ENCODE assay signal across 28 cellular contexts in the genomic region with DNA sequence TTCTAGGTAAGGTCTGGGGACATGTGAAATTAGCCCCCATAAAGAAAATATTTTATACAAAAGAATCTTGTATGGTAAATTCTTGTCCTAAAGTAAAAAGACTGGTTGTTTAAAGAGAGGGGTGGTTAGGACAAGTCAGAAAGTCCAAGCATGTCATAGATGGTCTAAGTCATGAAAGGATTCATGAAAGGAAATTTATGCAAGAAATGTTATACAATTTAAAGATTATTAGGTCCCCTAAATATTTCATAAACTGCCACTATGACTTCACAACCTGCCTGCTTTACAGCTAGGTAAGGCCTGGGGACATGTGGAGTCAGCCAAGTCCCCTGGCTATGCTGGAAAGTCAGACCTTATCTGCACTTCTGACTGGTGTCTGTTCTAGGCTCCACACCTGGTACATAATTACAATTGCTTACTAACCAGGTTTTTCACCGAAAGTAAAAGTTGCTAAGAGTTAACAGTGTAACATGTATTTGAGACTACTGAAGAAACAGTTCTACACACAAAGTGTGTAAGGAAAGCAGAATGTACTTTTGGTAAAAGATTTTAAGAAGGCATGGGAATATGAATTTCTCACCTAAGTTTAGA. TPM values are rescaled to one million over a fixed set of nuclear protein-coding genes. Genes with fewer than 3 reads are reported as not detected.
DNase-seq lines count a peak whose midpoint lies in the region; ATAC-seq, FAIRE-seq and TF ChIP-seq lines count a peak whose summit lies in the region.
"Had no signal": no experiment of that assay in that cellular context is flagged by ENCODE, and none has a peak within 500 bp of the region (broad histone marks: within the 10 kb centered on the region; RNA-seq: fewer than 3 reads in every experiment).

No MANE protein-coding gene starts in this region.

- CTCF ChIA-PET in K562 (lab: Yijun Ruan, JAX; ENCODE audit: low intra/inter-chr PET ratio) = interaction anchor here (0.5 kb wide), 1 partner anchor 363 kb away, joined by 3 read pairs; no protein-coding TSS in a partner anchor
- CTCF ChIA-PET in CD4-positive, alpha-beta memory T cell (lab: Charles Lee; ENCODE audit: partially characterized antibody) = interaction anchor here (0.8 to 2.8 kb wide), 4 partner anchors 14 to 32 kb away, joined by 3 to 10 read pairs (median 8); no protein-coding TSS in a partner anchor

- no peak for ATAC-seq in K562
- ATAC-seq: esophagus mucosa, T-helper 17 cell had no signal

- TF ChIP-seq POLR2A in K562 (conservative IDR thresholded peaks at IDR 0.05) = no peak

- H3K9ac ChIP-seq in K562 (ENCODE audit: insufficient read depth in 1 of 2, low read depth in 2 of 2, low read length in 2 of 2) = no peak overlapping the region

- peaks cover 47% of the 10 kb centered on the region for H3K9me3 Mint-ChIP-seq in activated T-helper 2 cell treated with anti-CD3 and anti-CD28 coated beads, Interferon-gamma antibody, Interleukin-2, Interleukin-4, amounts not matched to agents 10 μg/mL and 5 μg/mL and 100 μg/mL, durations not matched to agents 14 hours and 24 hours and 36 hours
- H3K9me3 Mint-ChIP-seq in CD4-positive, alpha-beta memory T cell = peaks cover 0 to 24% (median 11%) of the 10 kb centered on the region in 8 donors

- peak; percentile 11 for FAIRE-seq in K562 (lab: Jason Lieb, UNC)

- peak in 2 of 3 experiments; percentile 9 to 14 for DNase-seq in NCI-H1417 (lab: John Stamatoyannopoulos, UW)
- no peak for DNase-seq in NCI-H1417 treated with DMSO at 0.1 percent for 48 hours (lab: John Stamatoyannopoulos, UW)
- peak; percentile 25 for DNase-seq in ACHN
- peak; percentile 13 for DNase-seq in NAMALWA (ENCODE audit: low spot score)
- DNase-seq in K562 (ENCODE audit: extremely low read depth in 1 of 4, low spot score in 3 of 4) = no peak
- no peak for DNase-seq in activated T-helper 2 cell treated with anti-CD3 and anti-CD28 coated beads, Interferon-gamma antibody, Interleukin-2, Interleukin-4, amounts not matched to agents 10 μg/mL and 5 μg/mL and 100 μg/mL, durations not matched to agents 14 hours and 24 hours and 36 hours (ENCODE audit: low spot score)
- DNase-seq in CD4-positive, alpha-beta memory T cell = no peak
- no peak for DNase-seq in islet precursor cell
- DNase-seq: activated CD4-positive, alpha-beta T cell treated with anti-CD3 and anti-CD28 coated beads, Interleukin-2, amount 50 U/mL, for 4 hours; activated CD8-positive, alpha-beta memory T cell treated with anti-CD3 and anti-CD28 coated beads, Interleukin-2, amount 50 U/mL, for 48 hours; activated gamma-delta T cell treated with Interleukin-2 at 50 U/mL for 16 hours; anterior cingulate cortex; BE2C; COR-L47; kidney glomerular epithelial cell; naive B cell; NCI-H1092; NCI-H2081; NCI-H526; PC-9; sigmoid colon; T-helper 17 cell; WERI-Rb-1 had no signal

- WGBS in K562 (ENCODE audit: insufficient coverage, low coverage, missing lambda C conversion rate) = 65% methylated on average over 1 of the region's 1 CpG

- TF ChIP-seq EP300 in K562 (IDR thresholded peaks at IDR 0.05; ENCODE audit: low read length) = no peak

- H4K20me1 ChIP-seq in K562 (replicated peaks; ENCODE audit: control insufficient read depth, insufficient read depth, low read length) = peaks cover 4% of the 10 kb centered on the region

- in situ Hi-C loops in ACHN (cut with HindIII; ENCODE audit: low pct_ligation_motif_present, low pct_unique_long_range_greater_than_20kb, low sequenced_read_pairs) = no loop called here
- in situ Hi-C loops in K562 (cut with MboI) = no loop called here

- H3K27ac ChIP-seq in K562 (ENCODE audit: extremely low read depth, low read depth, low read length) = no peak overlapping the region
- H3K27ac ChIP-seq in CD4-positive, alpha-beta memory T cell (ENCODE audit: low read depth, low read length) = no peak overlapping the region
- H3K27ac ChIP-seq: PC-9, sigmoid colon, SJSA1, WERI-Rb-1 had no signal

- 0 out of 2 replicates have a peak, but pooled peaks cover 2% of the 10 kb centered on the region for H3K9me3 ChIP-seq in K562 (replicated peaks; ENCODE audit: control insufficient read depth, insufficient read depth, low read depth, low read length)
- H3K9me3 ChIP-seq in CD4-positive, alpha-beta memory T cell (ENCODE audit: control insufficient read depth in 1 of 2, low read length in 2 of 2) = peaks cover 4 to 5% of the 10 kb centered on the region in 2 donors

- TF ChIP-seq CTCF in K562 (IDR thresholded peaks at IDR 0.05 in 2 of 3, conservative IDR thresholded peaks at IDR 0.05 in 1 of 3; ENCODE audit: insufficient read depth in 2 of 3, low read depth in 1 of 3, low read length in 3 of 3) = no peak

- H3K27me3 ChIP-seq in K562 (ENCODE audit: control insufficient read depth in 2 of 2, insufficient read depth in 2 of 2, low read length in 2 of 2) = no peaks in the 10 kb centered on the region
- no peaks in the 10 kb centered on the region for H3K27me3 ChIP-seq in CD4-positive, alpha-beta memory T cell (ENCODE audit: insufficient read depth, low read length)
- H3K27me3 ChIP-seq: BE2C, sigmoid colon, SJSA1 had no signal

- H3K27me3 Mint-ChIP-seq in activated T-helper 2 cell treated with anti-CD3 and anti-CD28 coated beads, Interferon-gamma antibody, Interleukin-2, Interleukin-4, amounts not matched to agents 10 μg/mL and 5 μg/mL and 100 μg/mL, durations not matched to agents 14 hours and 24 hours and 36 hours (ENCODE audit: low read depth) = no peaks in the 10 kb centered on the region
- no peaks in the 10 kb centered on the region for H3K27me3 Mint-ChIP-seq in CD4-positive, alpha-beta memory T cell
- H3K27me3 Mint-ChIP-seq: central memory CD8-positive, alpha-beta T cell; IgD-negative memory B cell; memory B cell; naive B cell; T-helper 17 cell had no signal

- H3K36me3 ChIP-seq in K562 (ENCODE audit: control insufficient read depth, insufficient read depth, low read length) = no peaks in the 10 kb centered on the region; the same call in 1 of the 3 replicates
- no peaks in the 10 kb centered on the region for H3K36me3 ChIP-seq in CD4-positive, alpha-beta memory T cell (ENCODE audit: insufficient read depth, low read length)
- H3K36me3 ChIP-seq: BE2C, sigmoid colon had no signal

- peaks cover 0 to 3% of the 10 kb centered on the region in 2 experiments; a peak in 2 of 5 replicates for H3K4me1 ChIP-seq in K562 (replicated peaks in 1 of 2; ENCODE audit: control insufficient read depth in 2 of 2, insufficient read depth in 2 of 2, low read length in 2 of 2)
- H3K4me1 ChIP-seq in CD4-positive, alpha-beta memory T cell (ENCODE audit: insufficient read depth, low read length) = peaks cover 41% of the 10 kb centered on the region
- H3K4me1 ChIP-seq: BE2C, SJSA1 had no signal

- H3K79me2 ChIP-seq in K562 (ENCODE audit: control insufficient read depth, insufficient read depth, low read length) = peaks cover 38% of the 10 kb centered on the region

- no peak overlapping the region for H3K4me2 ChIP-seq in K562 (ENCODE audit: insufficient read depth, low read length)
- H3K4me2 ChIP-seq: PC-9 had no signal

- TF ChIP-seq RAD21 in K562 (CRISPR knock-in tag; conservative IDR thresholded peaks at IDR 0.05 in 1 of 2, IDR thresholded peaks at IDR 0.05 in 1 of 2) = no peak

- no TSS peak for BruUV-seq in K562 (replicated peaks; lab: Mats Ljungman, UMichigan)

- H3K36me3 Mint-ChIP-seq in activated T-helper 2 cell treated with anti-CD3 and anti-CD28 coated beads, Interferon-gamma antibody, Interleukin-2, Interleukin-4, amounts not matched to agents 10 μg/mL and 5 μg/mL and 100 μg/mL, durations not matched to agents 14 hours and 24 hours and 36 hours (ENCODE audit: low read depth) = peaks cover 79% of the 10 kb centered on the region
- H3K36me3 Mint-ChIP-seq in CD4-positive, alpha-beta memory T cell = peaks cover 36 to 40% of the 10 kb centered on the region in 2 donors

- peaks cover 27% of the 10 kb centered on the region for H3K4me1 Mint-ChIP-seq in activated T-helper 2 cell treated with anti-CD3 and anti-CD28 coated beads, Interferon-gamma antibody, Interleukin-2, Interleukin-4, amounts not matched to agents 10 μg/mL and 5 μg/mL and 100 μg/mL, durations not matched to agents 14 hours and 24 hours and 36 hours (ENCODE audit: low read depth)
- H3K4me1 Mint-ChIP-seq in CD4-positive, alpha-beta memory T cell = peaks cover 42 to 72% (median 56%) of the 10 kb centered on the region in 4 donors

- POLR2A ChIA-PET in K562 (lab: Yijun Ruan, JAX) = no interaction called here
- POLR2A ChIA-PET in CD4-positive, alpha-beta memory T cell (lab: Charles Lee; ENCODE audit: partially characterized antibody) = interaction anchor here (0.7 to 1.0 kb wide), 2 partner anchors 12 to 15 kb away, joined by 3 read pairs; no protein-coding TSS in a partner anchor

- no peak overlapping the region for H3K4me3 Mint-ChIP-seq in activated T-helper 2 cell treated with anti-CD3 and anti-CD28 coated beads, Interferon-gamma antibody, Interleukin-2, Interleukin-4, amounts not matched to agents 10 μg/mL and 5 μg/mL and 100 μg/mL, durations not matched to agents 14 hours and 24 hours and 36 hours (ENCODE audit: low read depth)
- H3K4me3 Mint-ChIP-seq in CD4-positive, alpha-beta memory T cell = peak overlapping the region in 2 of 8 donors; percentile 29 to 31
- H3K4me3 Mint-ChIP-seq: central memory CD8-positive, alpha-beta T cell; IgD-negative memory B cell; memory B cell; naive B cell had no signal

- H3K4me3 ChIP-seq in K562 = no peak overlapping the region
- H3K4me3 ChIP-seq in CD4-positive, alpha-beta memory T cell (ENCODE audit: low read length in 2 of 2) = no peak overlapping the region
- H3K4me3 ChIP-seq: PC-9, sigmoid colon, SJSA1 had no signal

- intact Hi-C loops in K562 (cut with micrococcal nuclease) = no loop called here
- intact Hi-C loops in activated T-helper 2 cell treated with anti-CD3 and anti-CD28 coated beads, Interferon-gamma antibody, Interleukin-2, Interleukin-4, amounts not matched to agents 10 μg/mL and 5 μg/mL and 100 μg/mL, durations not matched to agents 14 hours and 24 hours and 36 hours (cut with micrococcal nuclease) = no loop called here
- intact Hi-C loops in CD4-positive, alpha-beta memory T cell (cut with micrococcal nuclease) = no loop called here

- H3K9me1 ChIP-seq in K562 (ENCODE audit: control insufficient read depth, insufficient read depth, low read length) = peaks cover 4% of the 10 kb centered on the region

- H3K27ac Mint-ChIP-seq in activated T-helper 2 cell treated with anti-CD3 and anti-CD28 coated beads, Interferon-gamma antibody, Interleukin-2, Interleukin-4, amounts not matched to agents 10 μg/mL and 5 μg/mL and 100 μg/mL, durations not matched to agents 14 hours and 24 hours and 36 hours = no peak overlapping the region
- H3K27ac Mint-ChIP-seq in CD4-positive, alpha-beta memory T cell = peak overlapping the region in 2 of 7 donors; percentile 69 to 82
- H3K27ac Mint-ChIP-seq: IgD-negative memory B cell, memory B cell, T-helper 17 cell had no signal

- H2AFZ ChIP-seq in K562 (ENCODE audit: low read depth, low read length) = no peak overlapping the region
- H2AFZ ChIP-seq: PC-9 had no signal

RNA-seq across cellular contexts. Expression of a gene that starts 17.0 kb away (rescaled TPM):
- total RNA-seq in K562 (2011; cell fraction: chromatin; rRNA removed; ENCODE audit: low replicate concordance) = 17.8 and 43.0 TPM in 2 replicates
- total RNA-seq in K562 (2011; cell fraction: nucleolus; rRNA removed) = 8.0 and 10.5 TPM in 2 replicates
- total RNA-seq in K562 (2011; cell fraction: nucleoplasm; rRNA removed) = 17.3 and 17.6 TPM in 2 replicates
- total RNA-seq in K562 (2014; rRNA removed) = 5.9 and 7.4 TPM in 2 replicates
- total RNA-seq in K562 (2014; rRNA removed; fragmentation: Illumina TruSeq; extraction: Trizol) = 17.1 and 18.4 TPM in 2 replicates
- 18.6 and 20.7 TPM in 2 replicates for total RNA-seq in K562 (2015; rRNA removed; fragmentation: Illumina TruSeq; extraction: Trizol)
- total RNA-seq in K562 (2021) = 18.0 and 18.1 TPM in 2 replicates
- polyA plus RNA-seq in K562 (2011; rRNA removed) = 12.9 and 16.5 TPM in 2 replicates
- 7.5 and 14.3 TPM in 2 replicates for polyA plus RNA-seq in K562 (2011; cell fraction: cytosol; rRNA removed)
- polyA plus RNA-seq in K562 (2011; cell fraction: nucleus; rRNA removed) = 12.2 and 13.1 TPM in 2 replicates
- 8.5 and 12.2 TPM in 2 replicates for polyA plus RNA-seq in K562 (2012)
- polyA plus RNA-seq in K562 (2014; fragmentation: Illumina TruSeq; extraction: Trizol) = 17.4 and 18.7 TPM in 2 replicates
- polyA plus RNA-seq in K562 (2014; fragmentation: Nextera tagmentation; extraction: Ambion mirVana) = 1 to 10 TPM; 1.1 to 2.4 TPM
- 10.0 and 15.5 TPM in 2 replicates for polyA plus RNA-seq in K562 (2014; rRNA removed)
- polyA minus RNA-seq in K562 (2011; rRNA and poly(A)+ RNA removed) = 16.4 and 26.0 TPM in 2 replicates
- 10.5 and 12.3 TPM in 2 replicates for polyA minus RNA-seq in K562 (2011; cell fraction: cytosol; rRNA and poly(A)+ RNA removed)
- 8.1 and 14.8 TPM in 2 replicates for polyA minus RNA-seq in K562 (2011; cell fraction: nucleus; rRNA and poly(A)+ RNA removed)
- 34.3 and 40.3 TPM in 2 replicates for total RNA-seq in activated T-helper 2 cell treated with anti-CD3 and anti-CD28 coated beads, Interferon-gamma antibody, Interleukin-2, Interleukin-4, amounts not matched to agents 10 μg/mL and 5 μg/mL and 100 μg/mL, durations not matched to agents 14 hours and 24 hours and 36 hours
- 10 to 100 TPM; 58.5 to 60.6 TPM for total RNA-seq in CD4-positive, alpha-beta memory T cell
- polyA plus RNA-seq in CD4-positive, alpha-beta memory T cell = 10 to 100 TPM; 19.4 to 55.3 TPM

Comparison
In these comparisons a context has a peak if more than half of its experiments do, and no peak if none do; other contexts are left out.
1. DNase-seq: peak in NCI-H1417 (2 of 3), ACHN (single experiment) and NAMALWA (single experiment); none in NCI-H1417 treated with DMSO at 0.1 percent for 48 hours (single experiment), K562 (0 of 4), activated T-helper 2 cell treated with anti-CD3 and anti-CD28 coated beads, Interferon-gamma antibody, Interleukin-2, Interleukin-4, amounts not matched to agents 10 μg/mL and 5 μg/mL and 100 μg/mL, durations not matched to agents 14 hours and 24 hours and 36 hours (single experiment), CD4-positive, alpha-beta memory T cell (0 of 5) and islet precursor cell (single experiment).